11 cellular contexts compared by ENCODE assay signal in the genomic region with DNA sequence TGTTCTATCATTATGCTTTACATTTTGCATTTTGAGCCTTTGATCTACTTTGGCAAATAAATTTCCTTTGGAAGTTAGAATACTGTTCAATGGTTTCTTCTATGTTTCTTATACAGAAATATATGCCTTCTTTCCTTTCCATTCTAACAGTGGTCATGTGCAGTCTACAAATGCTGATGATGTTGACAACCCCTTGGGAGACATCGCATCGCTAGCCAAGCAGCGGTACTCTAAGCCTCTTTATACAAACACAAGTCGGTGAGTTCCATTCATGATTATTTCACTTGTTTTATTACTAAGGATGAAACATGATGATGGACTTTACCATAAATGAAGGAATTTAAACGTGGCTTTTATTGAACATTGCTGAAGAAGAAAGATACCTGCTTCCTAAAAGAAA. TPM values are rescaled to one million over a fixed set of nuclear protein-coding genes. Genes with fewer than 3 reads are reported as not detected.
A peak's percentile ranks its signal among the peaks of the same experiment; 100 is the strongest.
DNase-seq lines count a peak whose midpoint lies in the region; ATAC-seq and TF ChIP-seq lines count a peak whose summit lies in the region.
"Had no signal": no experiment of that assay in that cellular context is flagged by ENCODE, and none has a peak within 500 bp of the region (broad histone marks: within the 10 kb centered on the region; RNA-seq: fewer than 3 reads in every experiment).

No MANE protein-coding gene starts in this region.

- TF ChIP-seq CTCF in activated B cell treated with CpG ODN at 0.5 μM for 24 hours (IDR thresholded peaks at IDR 0.05), result no peak

- H3K27ac Mint-ChIP-seq in stimulated activated naive CD8-positive, alpha-beta T cell treated with anti-CD3 and anti-CD28 coated beads, Interleukin-15, Interleukin-2, amounts not matched to agents 100 ng/mL and 50 ng/mL, for 24 hours, result peak overlapping the region; percentile 51
- H3K27ac Mint-ChIP-seq in stimulated activated naive CD8-positive, alpha-beta T cell treated with anti-CD3 and anti-CD28 coated beads, Interleukin-15, amount 100 ng/mL, for 72 hours, result no peak overlapping the region
- H3K27ac Mint-ChIP-seq in activated B cell treated with CpG ODN at 0.5 μM for 24 hours, result peak overlapping the region; percentile 30

- H3K9me3 Mint-ChIP-seq in stimulated activated naive CD8-positive, alpha-beta T cell treated with anti-CD3 and anti-CD28 coated beads, Interleukin-15, Interleukin-2, amounts not matched to agents 100 ng/mL and 50 ng/mL, for 24 hours, result no peaks in the 10 kb centered on the region
- H3K9me3 Mint-ChIP-seq in stimulated activated naive CD8-positive, alpha-beta T cell treated with anti-CD3 and anti-CD28 coated beads, Interleukin-15, amount 100 ng/mL, for 72 hours, result no peaks in the 10 kb centered on the region
- H3K9me3 Mint-ChIP-seq in activated B cell treated with CpG ODN at 0.5 μM for 24 hours, result peaks cover 3% of the 10 kb centered on the region
- H3K9me3 Mint-ChIP-seq: CD8-positive, alpha-beta memory T cell had no signal

- ATAC-seq in stimulated activated naive CD8-positive, alpha-beta T cell treated with anti-CD3 and anti-CD28 coated beads, Interleukin-15, amount 100 ng/mL, for 72 hours, result no peak
- ATAC-seq in activated B cell treated with CpG ODN at 0.5 μM for 24 hours (ENCODE audit: low read depth), result peak; percentile 49
- ATAC-seq in GM18909 (IDR thresholded peaks at IDR 0.05; ENCODE audit: poor library complexity, unreplicated experiment), result no peak

- POLR2A ChIA-PET in activated B cell treated with CpG ODN at 0.5 μM for 24 hours (lab: Charles Lee), result interaction anchor here (1.2 kb wide), 1 partner anchor 264 kb away, joined by 3 read pairs; no protein-coding TSS in a partner anchor

- no peaks in the 10 kb centered on the region for H3K36me3 Mint-ChIP-seq in stimulated activated naive CD8-positive, alpha-beta T cell treated with anti-CD3 and anti-CD28 coated beads, Interleukin-15, Interleukin-2, amounts not matched to agents 100 ng/mL and 50 ng/mL, for 24 hours (ENCODE audit: low read depth)
- no peaks in the 10 kb centered on the region for H3K36me3 Mint-ChIP-seq in activated B cell treated with CpG ODN at 0.5 μM for 24 hours (ENCODE audit: low read depth)
- H3K36me3 Mint-ChIP-seq: CD8-positive, alpha-beta memory T cell had no signal

- no peak overlapping the region for H3K4me3 Mint-ChIP-seq in stimulated activated naive CD8-positive, alpha-beta T cell treated with anti-CD3 and anti-CD28 coated beads, Interleukin-15, Interleukin-2, amounts not matched to agents 100 ng/mL and 50 ng/mL, for 24 hours
- no peak overlapping the region for H3K4me3 Mint-ChIP-seq in stimulated activated naive CD8-positive, alpha-beta T cell treated with anti-CD3 and anti-CD28 coated beads, Interleukin-15, amount 100 ng/mL, for 72 hours
- H3K4me3 Mint-ChIP-seq in activated B cell treated with CpG ODN at 0.5 μM for 24 hours, result peak overlapping the region; percentile 17

- CTCF ChIA-PET in activated B cell treated with CpG ODN at 0.5 μM for 24 hours (lab: Charles Lee), result no interaction called here

- peaks cover 46% of the 10 kb centered on the region for H3K4me1 Mint-ChIP-seq in stimulated activated naive CD8-positive, alpha-beta T cell treated with anti-CD3 and anti-CD28 coated beads, Interleukin-15, Interleukin-2, amounts not matched to agents 100 ng/mL and 50 ng/mL, for 24 hours (ENCODE audit: low read depth)
- H3K4me1 Mint-ChIP-seq in stimulated activated naive CD8-positive, alpha-beta T cell treated with anti-CD3 and anti-CD28 coated beads, Interleukin-15, amount 100 ng/mL, for 72 hours, result peaks cover 31% of the 10 kb centered on the region
- peaks cover 44% of the 10 kb centered on the region for H3K4me1 Mint-ChIP-seq in activated B cell treated with CpG ODN at 0.5 μM for 24 hours

- no peak for DNase-seq in stimulated activated naive CD8-positive, alpha-beta T cell treated with anti-CD3 and anti-CD28 coated beads, Interleukin-15, amount 100 ng/mL, for 72 hours
- peak; percentile 76 for DNase-seq in NAMALWA (ENCODE audit: low spot score)
- DNase-seq in activated B cell treated with CpG ODN at 0.5 μM for 24 hours, result no peak
- DNase-seq in cardiac septum (ENCODE audit: low spot score), result no peak
- no peak for DNase-seq in retina
- DNase-seq: BE2C; Caco-2; CD8-positive, alpha-beta memory T cell; GF-D8 had no signal

- H3K27me3 Mint-ChIP-seq in stimulated activated naive CD8-positive, alpha-beta T cell treated with anti-CD3 and anti-CD28 coated beads, Interleukin-15, Interleukin-2, amounts not matched to agents 100 ng/mL and 50 ng/mL, for 24 hours, result no peaks in the 10 kb centered on the region
- no peaks in the 10 kb centered on the region for H3K27me3 Mint-ChIP-seq in stimulated activated naive CD8-positive, alpha-beta T cell treated with anti-CD3 and anti-CD28 coated beads, Interleukin-15, amount 100 ng/mL, for 72 hours
- H3K27me3 Mint-ChIP-seq in activated B cell treated with CpG ODN at 0.5 μM for 24 hours, result no peaks in the 10 kb centered on the region

- intact Hi-C loops in activated B cell treated with CpG ODN at 0.5 μM for 24 hours (cut with micrococcal nuclease) (loop anchor here (10.0 kb wide), 1 partner anchor 194 kb away; no protein-coding TSS in a partner anchor), cardiac septum (cut with DNase I) (loop anchor here (5.0 kb wide), 1 partner anchor 276 kb away; no protein-coding TSS in a partner anchor)

RNA-seq across cellular contexts. Expression of gene ZPBP, which starts 48.1 kb away (rescaled TPM):
- not detected in 2 replicates for total RNA-seq in activated B cell treated with CpG ODN at 0.5 μM for 24 hours
- total RNA-seq in cardiac septum, result not detected
- total RNA-seq: Caco-2 had no signal

Comparison
In these comparisons a context has a peak if more than half of its experiments do, and no peak if none do; other contexts are left out.
1. H3K27ac Mint-ChIP-seq: peak in stimulated activated naive CD8-positive, alpha-beta T cell treated with anti-CD3 and anti-CD28 coated beads, Interleukin-15, Interleukin-2, amounts not matched to agents 100 ng/mL and 50 ng/mL, for 24 hours (single experiment) and activated B cell treated with CpG ODN at 0.5 μM for 24 hours (single experiment); none in stimulated activated naive CD8-positive, alpha-beta T cell treated with anti-CD3 and anti-CD28 coated beads, Interleukin-15, amount 100 ng/mL, for 72 hours (0 of 2).